In genomic region chr3:129104498-129105079, GRCh38 we compare ENCODE assay signal across 27 cellular contexts. TPM values are rescaled to one million over a fixed set of nuclear protein-coding genes. Genes with fewer than 3 reads are reported as not detected.
DNase-seq lines count a peak whose midpoint lies in the region; ATAC-seq and TF ChIP-seq lines count a peak whose summit lies in the region.
"Had no signal": no experiment of that assay in that cellular context is flagged by ENCODE, and none has a peak within 500 bp of the region (broad histone marks: within the 10 kb centered on the region; RNA-seq: fewer than 3 reads in every experiment).

No MANE protein-coding gene starts in this region.

- H3K4me1 ChIP-seq in KMS-11 (ENCODE audit: low read depth, poor library complexity, severe bottlenecking) = peaks cover 28% of the 10 kb centered on the region
- peaks cover 3 to 67% of the 10 kb centered on the region in 2 donors for H3K4me1 ChIP-seq in naive thymus-derived CD4-positive, alpha-beta T cell (ENCODE audit: control insufficient read depth in 2 of 2, insufficient read depth in 2 of 2, low read length in 2 of 2)
- no peaks in the 10 kb centered on the region for H3K4me1 ChIP-seq in mammary epithelial cell (ENCODE audit: insufficient read depth, low read length)

- H3K4me3 ChIP-seq in KMS-11 (IDR thresholded peaks at IDR 0.05; ENCODE audit: insufficient read depth, low read depth, low read length) (no peak overlapping the region), mammary epithelial cell (replicated peaks in 1 of 3; ENCODE audit: insufficient read depth in 1 of 3, low read depth in 2 of 3, low read length in 3 of 3) (no peak overlapping the region)
- no peak overlapping the region for H3K4me3 ChIP-seq in naive thymus-derived CD4-positive, alpha-beta T cell (ENCODE audit: low read length)
- H3K4me3 ChIP-seq: BLaER1, body of pancreas, dorsolateral prefrontal cortex, stomach, tibial nerve had no signal

- no TSS peak for BruUV-seq in mammary epithelial cell (replicated peaks; lab: Mats Ljungman, UMichigan)

- H3K4me2 ChIP-seq in KMS-11 = no peak overlapping the region; the same call in 1 of the 2 replicates
- no peak overlapping the region for H3K4me2 ChIP-seq in mammary epithelial cell (ENCODE audit: insufficient read depth, low read depth, low read length)
- H3K4me2 ChIP-seq: BLaER1 had no signal

- no peak for TF ChIP-seq CTCF in KMS-11 (conservative IDR thresholded peaks at IDR 0.05; ENCODE audit: low read depth, low read length)
- TF ChIP-seq CTCF in mammary epithelial cell (conservative IDR thresholded peaks at IDR 0.05 in 1 of 2, IDR thresholded peaks at IDR 0.05 in 1 of 2; ENCODE audit: extremely low read depth in 1 of 2, insufficient read depth in 1 of 2, low read depth in 1 of 2, low read length in 2 of 2) = no peak

- in situ Hi-C loops in mammary epithelial cell (cut with MboI; ENCODE audit: low sequenced_read_pairs in 2 of 2) = no loop called here

- peaks cover 89% of the 10 kb centered on the region for H3K4me1 Mint-ChIP-seq in activated T-cell treated with anti-CD3 and anti-CD28 coated beads, Interleukin-2, amount 50 U/mL, for 72 hours (ENCODE audit: low read depth)
- peaks cover 58% of the 10 kb centered on the region for H3K4me1 Mint-ChIP-seq in activated CD8-positive, alpha-beta T cell treated with anti-CD3 and anti-CD28 coated beads, Interleukin-2, amount 10 ng/mL, durations not matched to agents 7 days and 5 days (ENCODE audit: low read depth)
- H3K4me1 Mint-ChIP-seq in naive thymus-derived CD4-positive, alpha-beta T cell = peaks cover 59 to 95% (median 79%) of the 10 kb centered on the region in 7 donors

- H4K20me1 ChIP-seq in KMS-11 (ENCODE audit: insufficient read depth) (no peaks in the 10 kb centered on the region), mammary epithelial cell (ENCODE audit: insufficient read depth, low read length) (no peaks in the 10 kb centered on the region)

- POLR2A ChIA-PET in activated CD8-positive, alpha-beta T cell treated with anti-CD3 and anti-CD28 coated beads, Interleukin-2, amount 10 ng/mL, durations not matched to agents 7 days and 5 days (lab: Charles Lee) = interaction anchor here (5.3 kb wide), 1 partner anchor 15 kb away, joined by 36 read pairs; the partner anchor contains the start of gene RAB43
- POLR2A ChIA-PET in naive thymus-derived CD4-positive, alpha-beta T cell (lab: Charles Lee) = interaction anchor here (0.5 to 6.3 kb wide), 4 partner anchors 13 to 59 kb away, joined by 3 to 78 read pairs (median 4); partner anchors contain the start of gene RAB43

- peak overlapping the region; percentile 23; the same call in 1 of the 2 replicates for H3K27ac ChIP-seq in KMS-11
- peak overlapping the region; percentile 50 for H3K27ac ChIP-seq in naive thymus-derived CD4-positive, alpha-beta T cell (ENCODE audit: low read depth, low read length)
- no peak overlapping the region for H3K27ac ChIP-seq in mammary epithelial cell (ENCODE audit: insufficient read depth, low read depth, low read length)
- H3K27ac ChIP-seq: BLaER1, body of pancreas, dorsolateral prefrontal cortex, neutrophil, stomach, tibial nerve had no signal

- H3K9me3 Mint-ChIP-seq in activated T-cell treated with anti-CD3 and anti-CD28 coated beads, Interleukin-2, amount 50 U/mL, for 72 hours = no peaks in the 10 kb centered on the region
- no peaks in the 10 kb centered on the region for H3K9me3 Mint-ChIP-seq in activated CD8-positive, alpha-beta T cell treated with anti-CD3 and anti-CD28 coated beads, Interleukin-2, amount 10 ng/mL, durations not matched to agents 7 days and 5 days (ENCODE audit: insufficient read depth)
- no peaks in the 10 kb centered on the region for H3K9me3 Mint-ChIP-seq in naive thymus-derived CD4-positive, alpha-beta T cell

- 98% methylated on average over 5 of the region's 6 CpGs for WGBS in mammary epithelial cell (ENCODE audit: low coverage, missing lambda C conversion rate)

- H3K27me3 Mint-ChIP-seq in activated T-cell treated with anti-CD3 and anti-CD28 coated beads, Interleukin-2, amount 50 U/mL, for 72 hours (ENCODE audit: low read depth) = no peaks in the 10 kb centered on the region
- H3K27me3 Mint-ChIP-seq in activated CD8-positive, alpha-beta T cell treated with anti-CD3 and anti-CD28 coated beads, Interleukin-2, amount 10 ng/mL, durations not matched to agents 7 days and 5 days (ENCODE audit: low read depth) = no peaks in the 10 kb centered on the region
- no peaks in the 10 kb centered on the region for H3K27me3 Mint-ChIP-seq in naive thymus-derived CD4-positive, alpha-beta T cell
- H3K27me3 Mint-ChIP-seq: progenitor cell of endocrine pancreas had no signal

- H3K9me3 ChIP-seq in naive thymus-derived CD4-positive, alpha-beta T cell (ENCODE audit: control insufficient read depth in 2 of 3, low read length in 3 of 3) = no peaks in the 10 kb centered on the region
- H3K9me3 ChIP-seq in mammary epithelial cell (replicated peaks; ENCODE audit: insufficient read depth, low read length) = no peaks in the 10 kb centered on the region
- H3K9me3 ChIP-seq: BLaER1, body of pancreas, neutrophil, stomach, tibial nerve had no signal

- H3K27me3 ChIP-seq in KMS-11 (ENCODE audit: insufficient read depth, low read depth) = no peaks in the 10 kb centered on the region
- H3K27me3 ChIP-seq in naive thymus-derived CD4-positive, alpha-beta T cell (ENCODE audit: control insufficient read depth in 2 of 2, insufficient read depth in 2 of 2, low read length in 2 of 2) = no peaks in the 10 kb centered on the region
- no peaks in the 10 kb centered on the region for H3K27me3 ChIP-seq in mammary epithelial cell (ENCODE audit: insufficient read depth, low read length)
- H3K27me3 ChIP-seq: BLaER1, body of pancreas, dorsolateral prefrontal cortex, neutrophil, stomach, tibial nerve had no signal

- ATAC-seq in activated T-cell treated with anti-CD3 and anti-CD28 coated beads, Interleukin-2, amount 50 U/mL, for 72 hours (replicated peaks in 1 of 2) = no peak
- no peak for ATAC-seq in activated CD8-positive, alpha-beta T cell treated with anti-CD3 and anti-CD28 coated beads, Interleukin-2, amount 10 ng/mL, durations not matched to agents 7 days and 5 days
- ATAC-seq in naive thymus-derived CD4-positive, alpha-beta T cell = no peak
- ATAC-seq in HG03196 (IDR thresholded peaks at IDR 0.05; ENCODE audit: unreplicated experiment) (no peak), HG03520 (IDR thresholded peaks at IDR 0.05; ENCODE audit: unreplicated experiment) (no peak)
- ATAC-seq: body of pancreas, HCT116, sciatic nerve had no signal

- CTCF ChIA-PET in activated CD8-positive, alpha-beta T cell treated with anti-CD3 and anti-CD28 coated beads, Interleukin-2, amount 10 ng/mL, durations not matched to agents 7 days and 5 days (lab: Charles Lee) = interaction anchor here (1.7 kb wide), 1 partner anchor 52 kb away, joined by 10 read pairs; no protein-coding TSS in a partner anchor
- CTCF ChIA-PET in naive thymus-derived CD4-positive, alpha-beta T cell (lab: Charles Lee) = interaction anchor here (0.7 to 0.9 kb wide), 2 partner anchors 14 to 198 kb away, joined by 3 read pairs; no protein-coding TSS in a partner anchor
- CTCF ChIA-PET in mammary epithelial cell (lab: Charles Lee; ENCODE audit: low non-redundant PET) = no interaction called here

- H3K27ac Mint-ChIP-seq in activated T-cell treated with anti-CD3 and anti-CD28 coated beads, Interleukin-2, amount 50 U/mL, for 72 hours = peak overlapping the region; percentile 39
- peak overlapping the region; percentile 31 for H3K27ac Mint-ChIP-seq in activated CD8-positive, alpha-beta T cell treated with anti-CD3 and anti-CD28 coated beads, Interleukin-2, amount 10 ng/mL, durations not matched to agents 7 days and 5 days
- H3K27ac Mint-ChIP-seq in naive thymus-derived CD4-positive, alpha-beta T cell = peak overlapping the region; percentile 1 to 90 (median 84)

- dilution Hi-C loops in mammary epithelial cell (cut with HindIII; ENCODE audit: low sequenced_read_pairs) = no loop called here

- H3K36me3 ChIP-seq in KMS-11 (ENCODE audit: insufficient read depth) (no peaks in the 10 kb centered on the region), mammary epithelial cell (ENCODE audit: insufficient read depth, low read length) (no peaks in the 10 kb centered on the region)
- H3K36me3 ChIP-seq in naive thymus-derived CD4-positive, alpha-beta T cell (ENCODE audit: control insufficient read depth in 2 of 3, insufficient read depth in 3 of 3, low read length in 3 of 3) = peaks cover 0 to 56% (median 4%) of the 10 kb centered on the region in 3 experiments

- peak overlapping the region in 1 of 2 donors; percentile 25 for H3K4me3 Mint-ChIP-seq in activated T-cell treated with anti-CD3 and anti-CD28 coated beads, Interleukin-2, amount 50 U/mL, for 72 hours
- no peak overlapping the region for H3K4me3 Mint-ChIP-seq in activated CD8-positive, alpha-beta T cell treated with anti-CD3 and anti-CD28 coated beads, Interleukin-2, amount 10 ng/mL, durations not matched to agents 7 days and 5 days
- H3K4me3 Mint-ChIP-seq in naive thymus-derived CD4-positive, alpha-beta T cell = peak overlapping the region in 8 of 10 donors; percentile 6 to 78 (median 59)

- H3K79me2 ChIP-seq in KMS-11 (ENCODE audit: insufficient read depth, low read depth) (no peaks in the 10 kb centered on the region; the same call in 1 of the 2 replicates), mammary epithelial cell (ENCODE audit: insufficient read depth, low read length) (peaks cover 84% of the 10 kb centered on the region)

- H3K36me3 Mint-ChIP-seq in activated T-cell treated with anti-CD3 and anti-CD28 coated beads, Interleukin-2, amount 50 U/mL, for 72 hours (ENCODE audit: insufficient read depth in 2 of 2) = peaks cover 4 to 24% of the 10 kb centered on the region in 2 donors
- peaks cover 46% of the 10 kb centered on the region for H3K36me3 Mint-ChIP-seq in activated CD8-positive, alpha-beta T cell treated with anti-CD3 and anti-CD28 coated beads, Interleukin-2, amount 10 ng/mL, durations not matched to agents 7 days and 5 days (ENCODE audit: low read depth)
- peaks cover 3 to 23% (median 12%) of the 10 kb centered on the region in 5 donors for H3K36me3 Mint-ChIP-seq in naive thymus-derived CD4-positive, alpha-beta T cell

- H2AFZ ChIP-seq in KMS-11 (ENCODE audit: low read depth) (no peak overlapping the region), mammary epithelial cell (ENCODE audit: low read depth, low read length) (no peak overlapping the region)

- no peak overlapping the region for H3K9ac ChIP-seq in KMS-11
- no peak overlapping the region for H3K9ac ChIP-seq in mammary epithelial cell (ENCODE audit: insufficient read depth, low read length)
- H3K9ac ChIP-seq: BLaER1 had no signal

- no peak for DNase-seq in activated T-cell treated with anti-CD3 and anti-CD28 coated beads, Interleukin-2, amount 50 U/mL, for 72 hours
- DNase-seq in activated T-cell treated with anti-CD3 and anti-CD28 coated beads for 4 hours (no peak), mammary epithelial cell (no peak)
- DNase-seq in activated CD8-positive, alpha-beta T cell treated with anti-CD3 and anti-CD28 coated beads, Interleukin-2, amount 10 ng/mL, durations not matched to agents 7 days and 5 days = no peak
- no peak for DNase-seq in naive thymus-derived CD4-positive, alpha-beta T cell
- DNase-seq: activated T-cell treated with anti-CD3 and anti-CD28 coated beads, Interleukin-2, amount 50 U/mL, for 1 hour; body of pancreas; cerebellar nuclear complex; dorsolateral prefrontal cortex; glutamatergic neuron; kidney glomerular epithelial cell; NCI-H446; SIG-M5; stimulated activated CD4-positive, alpha-beta T cell treated with anti-CD3 and anti-CD28 coated beads, Interleukin-4, amount 100 ng/mL, for 4 hours; stomach had no signal

- intact Hi-C loops in naive thymus-derived CD4-positive, alpha-beta T cell (cut with micrococcal nuclease) = no loop called here
- intact Hi-C loops in mammary epithelial cell (cut with micrococcal nuclease) = loop anchor here (5.0 kb wide), 1 partner anchor 132 kb away; no protein-coding TSS in a partner anchor

RNA-seq across cellular contexts. Expression of gene RAB43, which starts 17.0 kb away (rescaled TPM):
- total RNA-seq in activated T-cell treated with anti-CD3 and anti-CD28 coated beads, Interleukin-2, amount 50 U/mL, for 72 hours = 10 to 100 TPM; 82.5 to 95.5 TPM
- 10 to 100 TPM; 56.0 to 58.7 TPM for total RNA-seq in activated CD8-positive, alpha-beta T cell treated with anti-CD3 and anti-CD28 coated beads, Interleukin-2, amount 10 ng/mL, durations not matched to agents 7 days and 5 days
- total RNA-seq in naive thymus-derived CD4-positive, alpha-beta T cell = 100 to 1,000 TPM in 2 of 5 experiments, 10 to 100 TPM in 3; 58.6 to 122 (median 72.8) TPM
- 10 to 100 TPM; 27.2 to 56.0 TPM for polyA plus RNA-seq in naive thymus-derived CD4-positive, alpha-beta T cell
- total RNA-seq in mammary epithelial cell = 10 to 100 TPM; 23.5 to 30.5 TPM
- 14.6 TPM for polyA plus RNA-seq in mammary epithelial cell
- 25.0 TPM for polyA minus RNA-seq in mammary epithelial cell

RNA-seq across cellular contexts. Expression of gene GP9, which starts 44.0 kb away (rescaled TPM):
- not detected for total RNA-seq in activated T-cell treated with anti-CD3 and anti-CD28 coated beads, Interleukin-2, amount 50 U/mL, for 72 hours
- total RNA-seq in activated CD8-positive, alpha-beta T cell treated with anti-CD3 and anti-CD28 coated beads, Interleukin-2, amount 10 ng/mL, durations not matched to agents 7 days and 5 days = not detected
- total RNA-seq in naive thymus-derived CD4-positive, alpha-beta T cell = 1 to 10 TPM in 1 of 5 experiments, not detected in 4; 2.5 TPM
- polyA plus RNA-seq in naive thymus-derived CD4-positive, alpha-beta T cell = not detected
- total RNA-seq in mammary epithelial cell = not detected
- not detected for polyA plus RNA-seq in mammary epithelial cell
- polyA minus RNA-seq in mammary epithelial cell = not detected
- total RNA-seq: body of pancreas, endothelial cell of umbilical vein, lung microvascular endothelial cell, MCF 10A, progenitor cell of endocrine pancreas, stomach, tibial nerve had no signal
- polyA plus RNA-seq: endothelial cell of umbilical vein, stomach had no signal

RNA-seq across cellular contexts. Expression of gene ISY1, which starts 56.3 kb away (rescaled TPM):
- total RNA-seq in activated T-cell treated with anti-CD3 and anti-CD28 coated beads, Interleukin-2, amount 50 U/mL, for 72 hours = 10 to 100 TPM; 50.2 to 68.9 TPM
- total RNA-seq in activated CD8-positive, alpha-beta T cell treated with anti-CD3 and anti-CD28 coated beads, Interleukin-2, amount 10 ng/mL, durations not matched to agents 7 days and 5 days = 10 to 100 TPM; 57.9 to 65.7 TPM
- total RNA-seq in naive thymus-derived CD4-positive, alpha-beta T cell = 10 to 100 TPM; 27.6 to 65.1 (median 37.4) TPM
- polyA plus RNA-seq in naive thymus-derived CD4-positive, alpha-beta T cell = 100 to 1,000 TPM; 115 to 130 TPM
- total RNA-seq in mammary epithelial cell = 10 to 100 TPM; 16.8 to 38.2 TPM
- 27.4 TPM for polyA plus RNA-seq in mammary epithelial cell
- 29.5 TPM for polyA minus RNA-seq in mammary epithelial cell

Comparison
In these comparisons a context has a peak if more than half of its experiments do, and no peak if none do; other contexts are left out.
1. H3K27ac Mint-ChIP-seq: peak in every context shown above with its lines; median percentile 84 in naive thymus-derived CD4-positive, alpha-beta T cell; 39 in activated T-cell treated with anti-CD3 and anti-CD28 coated beads, Interleukin-2, amount 50 U/mL, for 72 hours; 31 in activated CD8-positive, alpha-beta T cell treated with anti-CD3 and anti-CD28 coated beads, Interleukin-2, amount 10 ng/mL, durations not matched to agents 7 days and 5 days.